ENCODE assay signal across 10 cellular contexts in genomic region chr2:90207454-90208058, GRCh38.
DNase-seq lines count a peak whose midpoint lies in the region; ATAC-seq and TF ChIP-seq lines count a peak whose summit lies in the region.
"Had no signal": no experiment of that assay in that cellular context is flagged by ENCODE, and none has a peak within 500 bp of the region (broad histone marks: within the 10 kb centered on the region; RNA-seq: fewer than 3 reads in every experiment).

No MANE protein-coding gene starts in this region.

- CTCF ChIA-PET in activated CD8-positive, alpha-beta T cell treated with anti-CD3 and anti-CD28 coated beads for 36 hours (lab: Charles Lee), result no interaction called here
- CTCF ChIA-PET in activated CD8-positive, alpha-beta T cell treated with anti-CD3 and anti-CD28 coated beads, Interleukin-2, amount 10 ng/mL, durations not matched to agents 7 days and 5 days (lab: Charles Lee), result no interaction called here

- no peak for ATAC-seq in activated CD8-positive, alpha-beta T cell treated with anti-CD3 and anti-CD28 coated beads for 36 hours
- ATAC-seq in activated CD8-positive, alpha-beta T cell treated with anti-CD3 and anti-CD28 coated beads, Interleukin-2, amount 10 ng/mL, durations not matched to agents 7 days and 5 days, result no peak
- no peak for ATAC-seq in left colon

- H3K27me3 Mint-ChIP-seq in activated CD8-positive, alpha-beta T cell treated with anti-CD3 and anti-CD28 coated beads for 36 hours, result no peaks in the 10 kb centered on the region
- no peaks in the 10 kb centered on the region for H3K27me3 Mint-ChIP-seq in activated CD8-positive, alpha-beta T cell treated with anti-CD3 and anti-CD28 coated beads, Interleukin-2, amount 10 ng/mL, durations not matched to agents 7 days and 5 days (ENCODE audit: low read depth)
- peaks cover 8% of the 10 kb centered on the region for H3K27me3 Mint-ChIP-seq in type B pancreatic cell

- H3K9me3 Mint-ChIP-seq in activated CD8-positive, alpha-beta T cell treated with anti-CD3 and anti-CD28 coated beads for 36 hours, result peaks cover 3% of the 10 kb centered on the region
- no peaks in the 10 kb centered on the region for H3K9me3 Mint-ChIP-seq in activated CD8-positive, alpha-beta T cell treated with anti-CD3 and anti-CD28 coated beads, Interleukin-2, amount 10 ng/mL, durations not matched to agents 7 days and 5 days (ENCODE audit: insufficient read depth)
- no peaks in the 10 kb centered on the region for H3K9me3 Mint-ChIP-seq in type B pancreatic cell

- POLR2A ChIA-PET in activated CD8-positive, alpha-beta T cell treated with anti-CD3 and anti-CD28 coated beads for 36 hours (lab: Charles Lee), result no interaction called here
- POLR2A ChIA-PET in activated CD8-positive, alpha-beta T cell treated with anti-CD3 and anti-CD28 coated beads, Interleukin-2, amount 10 ng/mL, durations not matched to agents 7 days and 5 days (lab: Charles Lee), result no interaction called here

- H3K36me3 Mint-ChIP-seq in activated CD8-positive, alpha-beta T cell treated with anti-CD3 and anti-CD28 coated beads for 36 hours (ENCODE audit: low read depth), result no peaks in the 10 kb centered on the region
- H3K36me3 Mint-ChIP-seq in activated CD8-positive, alpha-beta T cell treated with anti-CD3 and anti-CD28 coated beads, Interleukin-2, amount 10 ng/mL, durations not matched to agents 7 days and 5 days (ENCODE audit: low read depth), result no peaks in the 10 kb centered on the region
- no peaks in the 10 kb centered on the region for H3K36me3 Mint-ChIP-seq in type B pancreatic cell

- no peak for DNase-seq in activated CD8-positive, alpha-beta T cell treated with anti-CD3 and anti-CD28 coated beads for 36 hours
- DNase-seq in activated CD8-positive, alpha-beta T cell treated with anti-CD3 and anti-CD28 coated beads, Interleukin-2, amount 10 ng/mL, durations not matched to agents 7 days and 5 days, result no peak
- peak; percentile 16 for DNase-seq in HK-2 (ENCODE audit: unreplicated experiment)
- peak; percentile 7 for DNase-seq in cerebellar cortex (ENCODE audit: low spot score)
- no peak for DNase-seq in type B pancreatic cell (ENCODE audit: extremely low spot score, unreplicated experiment)
- DNase-seq in activated CD8-positive, alpha-beta memory T cell treated with anti-CD3 and anti-CD28 coated beads, Interleukin-2, amount 50 U/mL, for 48 hours, result no peak
- no peak for DNase-seq in left colon
- no peak for DNase-seq in T-helper 1 cell
- DNase-seq: GF-D8; stimulated activated CD4-positive, alpha-beta T cell treated with anti-CD3 and anti-CD28 coated beads, Interleukin-2, amount 100 ng/mL, for 48 hours had no signal

- H3K4me3 Mint-ChIP-seq in activated CD8-positive, alpha-beta T cell treated with anti-CD3 and anti-CD28 coated beads for 36 hours, result no peak overlapping the region
- H3K4me3 Mint-ChIP-seq in activated CD8-positive, alpha-beta T cell treated with anti-CD3 and anti-CD28 coated beads, Interleukin-2, amount 10 ng/mL, durations not matched to agents 7 days and 5 days, result no peak overlapping the region
- H3K4me3 Mint-ChIP-seq in type B pancreatic cell, result no peak overlapping the region

- peak; percentile 23 for TF ChIP-seq CTCF in activated CD8-positive, alpha-beta T cell treated with anti-CD3 and anti-CD28 coated beads for 36 hours (IDR thresholded peaks at IDR 0.05)
- peak; percentile 38 for TF ChIP-seq CTCF in type B pancreatic cell (conservative IDR thresholded peaks at IDR 0.05)

- no peaks in the 10 kb centered on the region for H3K4me1 Mint-ChIP-seq in activated CD8-positive, alpha-beta T cell treated with anti-CD3 and anti-CD28 coated beads for 36 hours (ENCODE audit: low read depth)
- H3K4me1 Mint-ChIP-seq in activated CD8-positive, alpha-beta T cell treated with anti-CD3 and anti-CD28 coated beads, Interleukin-2, amount 10 ng/mL, durations not matched to agents 7 days and 5 days (ENCODE audit: low read depth), result no peaks in the 10 kb centered on the region
- no peaks in the 10 kb centered on the region for H3K4me1 Mint-ChIP-seq in type B pancreatic cell (ENCODE audit: unreplicated experiment)

- no peak overlapping the region for H3K27ac Mint-ChIP-seq in activated CD8-positive, alpha-beta T cell treated with anti-CD3 and anti-CD28 coated beads for 36 hours
- H3K27ac Mint-ChIP-seq in activated CD8-positive, alpha-beta T cell treated with anti-CD3 and anti-CD28 coated beads, Interleukin-2, amount 10 ng/mL, durations not matched to agents 7 days and 5 days, result no peak overlapping the region
- H3K27ac Mint-ChIP-seq in type B pancreatic cell, result no peak overlapping the region

- intact Hi-C loops in activated CD8-positive, alpha-beta T cell treated with anti-CD3 and anti-CD28 coated beads for 36 hours (cut with micrococcal nuclease), result no loop called here
- intact Hi-C loops in left colon (cut with DNase I, micrococcal nuclease), result no loop called here

Comparison
In these comparisons a context has a peak if more than half of its experiments do, and no peak if none do; other contexts are left out.
1. DNase-seq: peak in HK-2 (single experiment) and cerebellar cortex (single experiment); none in activated CD8-positive, alpha-beta T cell treated with anti-CD3 and anti-CD28 coated beads for 36 hours (single experiment), activated CD8-positive, alpha-beta T cell treated with anti-CD3 and anti-CD28 coated beads, Interleukin-2, amount 10 ng/mL, durations not matched to agents 7 days and 5 days (single experiment), type B pancreatic cell (single experiment), activated CD8-positive, alpha-beta memory T cell treated with anti-CD3 and anti-CD28 coated beads, Interleukin-2, amount 50 U/mL, for 48 hours (single experiment), left colon (0 of 2) and T-helper 1 cell (0 of 5).